Comparison of ENCODE assay signal across 32 cellular contexts in the genomic region with DNA sequence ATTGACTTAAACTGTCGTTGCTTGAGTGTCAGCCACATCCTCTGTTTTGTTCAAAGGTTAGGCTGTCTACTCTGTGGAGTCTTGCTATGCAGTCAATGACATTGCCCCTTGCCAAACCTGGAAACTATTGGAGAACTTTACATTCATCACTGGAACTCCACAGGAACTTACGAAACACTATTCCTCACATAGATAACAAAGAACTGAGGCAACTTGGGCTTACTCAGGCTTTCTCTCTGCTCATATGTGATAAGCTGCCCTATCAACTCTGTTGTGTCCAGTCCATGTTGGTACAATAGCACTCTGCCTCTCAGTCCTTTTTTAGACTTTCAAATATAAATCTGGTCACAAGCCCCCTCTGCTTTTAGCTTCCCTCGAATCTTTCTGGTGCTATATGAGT. TPM values are rescaled to one million over a fixed set of nuclear protein-coding genes. Genes with fewer than 3 reads are reported as not detected.
"Had no signal": no experiment of that assay in that cellular context is flagged by ENCODE, and none has a peak within 500 bp of the region (broad histone marks: within the 10 kb centered on the region; RNA-seq: fewer than 3 reads in every experiment).

No MANE protein-coding gene starts in this region.

- H3K4me1 Mint-ChIP-seq: activated CD4-positive, alpha-beta T cell treated with anti-CD3 and anti-CD28 coated beads for 36 hours; activated CD4-positive, alpha-beta T cell treated with anti-CD3 and anti-CD28 coated beads, Interleukin-2, amount 10 ng/mL, durations not matched to agents 24 days and 14 days; activated naive CD4-positive, alpha-beta T cell treated with anti-CD3 and anti-CD28 coated beads, Interleukin-2, amount 10 ng/mL, durations not matched to agents 7 days and 5 days; activated naive CD8-positive, alpha-beta T cell treated with anti-CD3 and anti-CD28 coated beads, Interleukin-2, amount 10 ng/mL, durations not matched to agents 7 days and 5 days; brain; central memory CD8-positive, alpha-beta T cell had no signal

- DNase-seq: activated CD4-positive, alpha-beta memory T cell treated with anti-CD3 and anti-CD28 coated beads for 36 hours; activated CD4-positive, alpha-beta T cell treated with anti-CD3 and anti-CD28 coated beads for 36 hours; activated CD4-positive, alpha-beta T cell treated with anti-CD3 and anti-CD28 coated beads, Interleukin-2, amount 10 ng/mL, durations not matched to agents 24 days and 14 days; activated CD4-positive, CD25-positive, alpha-beta regulatory T cell; activated CD4-positive, CD25-positive, alpha-beta regulatory T cell treated with anti-CD3 and anti-CD28 coated beads, Interleukin-2, amount 50 U/mL, for 72 hours; activated CD8-positive, alpha-beta memory T cell treated with anti-CD3 and anti-CD28 coated beads, Interleukin-2, amount 50 U/mL, for 48 hours; activated gamma-delta T cell; activated naive CD4-positive, alpha-beta T cell; activated naive CD4-positive, alpha-beta T cell treated with anti-CD3 and anti-CD28 coated beads, Interleukin-2, amount 10 ng/mL, durations not matched to agents 7 days and 5 days; activated naive CD8-positive, alpha-beta T cell treated with anti-CD3 and anti-CD28 coated beads, Interleukin-2, amount 10 ng/mL, durations not matched to agents 7 days and 5 days; activated T-cell treated with anti-CD3 and anti-CD28 coated beads for 4 hours; activated T-cell treated with anti-CD3 and anti-CD28 coated beads, Interleukin-2, amount 50 U/mL, for 24 hours; activated T-cell treated with anti-CD3 and anti-CD28 coated beads, Interleukin-2, amount 50 U/mL, for 72 hours; cortex of kidney; dermis blood vessel endothelial cell; effector CD4-positive, alpha-beta T cell; effector memory CD8-positive, alpha-beta T cell; erythroblast; foreskin melanocyte; heart right ventricle; T-helper 2 cell had no signal

- H3K4me3 Mint-ChIP-seq: activated CD4-positive, alpha-beta memory T cell treated with anti-CD3 and anti-CD28 coated beads for 36 hours; activated CD4-positive, alpha-beta T cell treated with anti-CD3 and anti-CD28 coated beads for 36 hours; activated CD4-positive, alpha-beta T cell treated with anti-CD3 and anti-CD28 coated beads, Interleukin-2, amount 10 ng/mL, durations not matched to agents 24 days and 14 days; activated naive CD4-positive, alpha-beta T cell treated with anti-CD3 and anti-CD28 coated beads, Interleukin-2, amount 10 ng/mL, durations not matched to agents 7 days and 5 days; activated naive CD8-positive, alpha-beta T cell treated with anti-CD3 and anti-CD28 coated beads, Interleukin-2, amount 10 ng/mL, durations not matched to agents 7 days and 5 days; activated T-cell treated with anti-CD3 and anti-CD28 coated beads, Interleukin-2, amount 50 U/mL, for 24 hours; activated T-cell treated with anti-CD3 and anti-CD28 coated beads, Interleukin-2, amount 50 U/mL, for 72 hours; brain; central memory CD8-positive, alpha-beta T cell; effector memory CD8-positive, alpha-beta T cell had no signal

- H3K27ac Mint-ChIP-seq: activated CD4-positive, alpha-beta memory T cell treated with anti-CD3 and anti-CD28 coated beads for 36 hours; activated CD4-positive, alpha-beta T cell treated with anti-CD3 and anti-CD28 coated beads for 36 hours; activated CD4-positive, alpha-beta T cell treated with anti-CD3 and anti-CD28 coated beads, Interleukin-2, amount 10 ng/mL, durations not matched to agents 24 days and 14 days; activated naive CD4-positive, alpha-beta T cell treated with anti-CD3 and anti-CD28 coated beads, Interleukin-2, amount 10 ng/mL, durations not matched to agents 7 days and 5 days; activated naive CD4-positive, alpha-beta T cell treated with anti-CD3 and anti-CD28 coated beads, Interleukin-2, amount 50 U/mL, for 72 hours; activated naive CD8-positive, alpha-beta T cell treated with anti-CD3 and anti-CD28 coated beads, Interleukin-2, amount 10 ng/mL, durations not matched to agents 7 days and 5 days; activated T-cell treated with anti-CD3 and anti-CD28 coated beads, Interleukin-2, amount 50 U/mL, for 24 hours; activated T-cell treated with anti-CD3 and anti-CD28 coated beads, Interleukin-2, amount 50 U/mL, for 72 hours; brain; effector memory CD8-positive, alpha-beta T cell had no signal

- ATAC-seq: activated CD4-positive, alpha-beta T cell treated with anti-CD3 and anti-CD28 coated beads for 36 hours; activated naive CD4-positive, alpha-beta T cell treated with anti-CD3 and anti-CD28 coated beads, Interleukin-2, amount 50 U/mL, for 72 hours; activated T-cell treated with anti-CD3 and anti-CD28 coated beads, Interleukin-2, amount 50 U/mL, for 72 hours; effector memory CD8-positive, alpha-beta T cell; gastroesophageal sphincter; heart right ventricle had no signal

- H3K4me1 ChIP-seq: ascending aorta, breast epithelium, esophagus muscularis mucosa, gastroesophageal sphincter, heart right ventricle had no signal

- H3K4me3 ChIP-seq: ascending aorta, breast epithelium, esophagus muscularis mucosa, gastroesophageal sphincter, heart right ventricle, hepatocyte had no signal

- H3K36me3 Mint-ChIP-seq: activated CD4-positive, alpha-beta memory T cell treated with anti-CD3 and anti-CD28 coated beads for 36 hours; activated naive CD4-positive, alpha-beta T cell treated with anti-CD3 and anti-CD28 coated beads, Interleukin-2, amount 10 ng/mL, durations not matched to agents 7 days and 5 days; activated naive CD4-positive, alpha-beta T cell treated with anti-CD3 and anti-CD28 coated beads, Interleukin-2, amount 50 U/mL, for 72 hours; activated naive CD8-positive, alpha-beta T cell treated with anti-CD3 and anti-CD28 coated beads, Interleukin-2, amount 10 ng/mL, durations not matched to agents 7 days and 5 days; brain had no signal

- H3K9me3 ChIP-seq: ascending aorta, breast epithelium, esophagus muscularis mucosa, gastroesophageal sphincter, heart right ventricle had no signal

- H3K9me3 Mint-ChIP-seq: activated CD4-positive, alpha-beta memory T cell treated with anti-CD3 and anti-CD28 coated beads for 36 hours; activated CD4-positive, alpha-beta T cell treated with anti-CD3 and anti-CD28 coated beads, Interleukin-2, amount 10 ng/mL, durations not matched to agents 24 days and 14 days; activated naive CD4-positive, alpha-beta T cell treated with anti-CD3 and anti-CD28 coated beads, Interleukin-2, amount 10 ng/mL, durations not matched to agents 7 days and 5 days; activated naive CD4-positive, alpha-beta T cell treated with anti-CD3 and anti-CD28 coated beads, Interleukin-2, amount 50 U/mL, for 72 hours; activated naive CD8-positive, alpha-beta T cell treated with anti-CD3 and anti-CD28 coated beads, Interleukin-2, amount 10 ng/mL, durations not matched to agents 7 days and 5 days; activated T-cell treated with anti-CD3 and anti-CD28 coated beads, Interleukin-2, amount 50 U/mL, for 24 hours; activated T-cell treated with anti-CD3 and anti-CD28 coated beads, Interleukin-2, amount 50 U/mL, for 72 hours; brain; central memory CD8-positive, alpha-beta T cell; effector memory CD8-positive, alpha-beta T cell had no signal

- H3K27me3 ChIP-seq: ascending aorta, hepatocyte had no signal

- H3K27me3 Mint-ChIP-seq: activated CD4-positive, alpha-beta T cell treated with anti-CD3 and anti-CD28 coated beads, Interleukin-2, amount 10 ng/mL, durations not matched to agents 24 days and 14 days; activated naive CD4-positive, alpha-beta T cell treated with anti-CD3 and anti-CD28 coated beads, Interleukin-2, amount 10 ng/mL, durations not matched to agents 7 days and 5 days; activated naive CD8-positive, alpha-beta T cell treated with anti-CD3 and anti-CD28 coated beads, Interleukin-2, amount 10 ng/mL, durations not matched to agents 7 days and 5 days; brain; central memory CD8-positive, alpha-beta T cell; effector memory CD8-positive, alpha-beta T cell had no signal

- H3K36me3 ChIP-seq: ascending aorta, breast epithelium, esophagus muscularis mucosa, gastroesophageal sphincter, heart right ventricle had no signal

- H3K27ac ChIP-seq: ascending aorta, breast epithelium, esophagus muscularis mucosa, gastroesophageal sphincter, heart right ventricle, hepatocyte had no signal

RNA-seq across cellular contexts. Expression of gene NPY5R, which starts 9.4 kb away (rescaled TPM):
- total RNA-seq: activated CD4-positive, alpha-beta memory T cell treated with anti-CD3 and anti-CD28 coated beads for 36 hours; activated CD4-positive, alpha-beta T cell treated with anti-CD3 and anti-CD28 coated beads for 36 hours; activated CD4-positive, alpha-beta T cell treated with anti-CD3 and anti-CD28 coated beads, Interleukin-2, amount 10 ng/mL, durations not matched to agents 24 days and 14 days; activated naive CD4-positive, alpha-beta T cell treated with anti-CD3 and anti-CD28 coated beads, Interleukin-2, amount 50 U/mL, for 72 hours; activated naive CD8-positive, alpha-beta T cell treated with anti-CD3 and anti-CD28 coated beads, Interleukin-2, amount 10 ng/mL, durations not matched to agents 7 days and 5 days; activated T-cell treated with anti-CD3 and anti-CD28 coated beads, Interleukin-2, amount 50 U/mL, for 72 hours; cardiac septum; dermis blood vessel endothelial cell; glomerular endothelial cell; T-helper 1 cell treated with Interleukin-12 subunit alpha and Interleukin-12 subunit beta and Interleukin-4 antibody, amounts not matched to agents 30 ng/mL and 1 ng/mL, for 36 hours had no signal

RNA-seq across cellular contexts. Expression of gene NPY1R, which starts 20.7 kb away (rescaled TPM):
- total RNA-seq: activated CD4-positive, alpha-beta memory T cell treated with anti-CD3 and anti-CD28 coated beads for 36 hours; activated CD4-positive, alpha-beta T cell treated with anti-CD3 and anti-CD28 coated beads for 36 hours; activated CD4-positive, alpha-beta T cell treated with anti-CD3 and anti-CD28 coated beads, Interleukin-2, amount 10 ng/mL, durations not matched to agents 24 days and 14 days; activated naive CD4-positive, alpha-beta T cell treated with anti-CD3 and anti-CD28 coated beads, Interleukin-2, amount 50 U/mL, for 72 hours; activated naive CD8-positive, alpha-beta T cell treated with anti-CD3 and anti-CD28 coated beads, Interleukin-2, amount 10 ng/mL, durations not matched to agents 7 days and 5 days; activated T-cell treated with anti-CD3 and anti-CD28 coated beads, Interleukin-2, amount 50 U/mL, for 72 hours; T-helper 1 cell treated with Interleukin-12 subunit alpha and Interleukin-12 subunit beta and Interleukin-4 antibody, amounts not matched to agents 30 ng/mL and 1 ng/mL, for 36 hours had no signal
